Comparison of ENCODE assay signal across 26 cellular contexts in the genomic region with DNA sequence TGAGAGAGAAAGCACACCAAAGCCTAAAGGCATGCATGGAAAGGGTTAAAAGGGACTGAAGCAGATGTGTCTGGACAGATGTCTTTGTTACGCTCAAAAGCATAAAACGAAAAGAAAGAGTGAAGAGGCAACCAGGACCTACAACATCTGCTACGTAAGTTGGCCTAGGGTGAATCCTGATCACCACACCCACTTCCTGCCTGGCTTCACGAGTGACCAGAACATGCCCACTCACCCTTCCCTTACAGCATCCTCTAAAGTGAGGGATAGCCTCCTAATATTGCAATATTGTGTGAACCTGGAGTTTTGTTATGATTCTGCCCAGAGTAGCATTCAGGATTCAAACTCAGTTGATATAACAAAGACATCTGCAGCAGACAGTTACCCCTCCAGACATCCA. TPM values are rescaled to one million over a fixed set of nuclear protein-coding genes. Genes with fewer than 3 reads are reported as not detected.
DNase-seq lines count a peak whose midpoint lies in the region; ATAC-seq, FAIRE-seq and TF ChIP-seq lines count a peak whose summit lies in the region.
"Had no signal": no experiment of that assay in that cellular context is flagged by ENCODE, and none has a peak within 500 bp of the region (broad histone marks: within the 10 kb centered on the region; RNA-seq: fewer than 3 reads in every experiment).

No MANE protein-coding gene starts in this region.

- H3K9me3 ChIP-seq in endodermal cell (ENCODE audit: control insufficient read depth, low read length) (no peaks in the 10 kb centered on the region), SK-N-SH (no peaks in the 10 kb centered on the region)

- H3K9me2 ChIP-seq in SK-N-SH = no peaks in the 10 kb centered on the region

- H3K9ac ChIP-seq in endodermal cell (ENCODE audit: extremely low read depth, low read length, poor library complexity, severe bottlenecking) (no peak overlapping the region), SK-N-SH (no peak overlapping the region)
- H3K9ac ChIP-seq: BLaER1 had no signal

- POLR2A ChIA-PET in SK-N-SH (lab: Yijun Ruan, JAX) = no interaction called here
- POLR2A ChIA-PET in activated CD4-positive, alpha-beta T cell treated with anti-CD3 and anti-CD28 coated beads for 36 hours (lab: Charles Lee) = no interaction called here

- H3K4me2 ChIP-seq in SK-N-SH = no peak overlapping the region
- H3K4me2 ChIP-seq: BLaER1, GM23338 had no signal

- TF ChIP-seq EP300 in SK-N-SH (IDR thresholded peaks at IDR 0.05; ENCODE audit: borderline replicate concordance in 1 of 2, low read depth in 1 of 2, low read length in 1 of 2) = no peak

- no peak overlapping the region for H3K4me3 ChIP-seq in bronchial epithelial cell (ENCODE audit: low read depth, low read length)
- no peak overlapping the region for H3K4me3 ChIP-seq in endodermal cell (ENCODE audit: low read length)
- no peak overlapping the region for H3K4me3 ChIP-seq in SK-N-SH (ENCODE audit: low read depth in 2 of 2, low read length in 1 of 2)
- H3K4me3 ChIP-seq: BLaER1, GM23338 had no signal

- peaks cover 14% of the 10 kb centered on the region for H3K27me3 ChIP-seq in bronchial epithelial cell (ENCODE audit: control insufficient read depth, insufficient read depth, low read length)
- H3K27me3 ChIP-seq in endodermal cell (ENCODE audit: control insufficient read depth, insufficient read depth, low read length, poor library complexity, severe bottlenecking) = peaks cover 75% of the 10 kb centered on the region
- H3K27me3 ChIP-seq in SK-N-SH (ENCODE audit: insufficient read depth) = peaks cover 66% of the 10 kb centered on the region

- no peaks in the 10 kb centered on the region for H3K79me2 ChIP-seq in SK-N-SH (ENCODE audit: insufficient read depth)

- intact Hi-C loops in activated CD4-positive, alpha-beta T cell treated with anti-CD3 and anti-CD28 coated beads for 36 hours (cut with DNase I, micrococcal nuclease) = no loop called here

- DNase-seq in activated CD8-positive, alpha-beta memory T cell treated with anti-CD3 and anti-CD28 coated beads, Interleukin-2, amount 10 ng/mL, durations not matched to agents 7 days and 5 days = peak; percentile 14
- DNase-seq in activated CD8-positive, alpha-beta memory T cell treated with anti-CD3 and anti-CD28 coated beads, Interleukin-2, amount 50 U/mL, for 4 hours = no peak
- DNase-seq in NCI-H1694 treated with DMSO at 0.1 percent for 48 hours (lab: John Stamatoyannopoulos, UW) (peak; percentile 52), bronchial epithelial cell (ENCODE audit: low read depth) (no peak), endodermal cell (no peak), SK-N-SH (no peak)
- DNase-seq in activated CD4-positive, alpha-beta T cell treated with anti-CD3 and anti-CD28 coated beads for 36 hours = no peak
- DNase-seq: 8988T; CD4-positive, CD25-positive, alpha-beta regulatory T cell; CD8-positive, alpha-beta memory T cell; COR-L47; DMS153; DMS79; GDM1; HCEC 1CT; IMR-90 had no signal

- H3K27ac Mint-ChIP-seq in activated CD8-positive, alpha-beta memory T cell treated with anti-CD3 and anti-CD28 coated beads, Interleukin-2, amount 10 ng/mL, durations not matched to agents 7 days and 5 days = no peak overlapping the region
- H3K27ac Mint-ChIP-seq in endodermal cell = no peak overlapping the region
- no peak overlapping the region for H3K27ac Mint-ChIP-seq in activated CD4-positive, alpha-beta T cell treated with anti-CD3 and anti-CD28 coated beads for 36 hours
- H3K27ac Mint-ChIP-seq: CD4-positive, CD25-positive, alpha-beta regulatory T cell; CD8-positive, alpha-beta memory T cell; GM23338 had no signal

- WGBS in endodermal cell (ENCODE audit: insufficient coverage in 1 of 2, insufficient read length in 1 of 2), 2 experiments = 72 to 80% methylated on average over 2 to 4 of the region's 4 CpGs
- 1% methylated on average over 4 of the region's 4 CpGs for WGBS in SK-N-SH (ENCODE audit: low lambda C conversion rate)

- ATAC-seq in activated CD8-positive, alpha-beta memory T cell treated with anti-CD3 and anti-CD28 coated beads, Interleukin-2, amount 10 ng/mL, durations not matched to agents 7 days and 5 days = no peak
- ATAC-seq in activated CD4-positive, alpha-beta T cell treated with anti-CD3 and anti-CD28 coated beads for 36 hours = no peak

- no peaks in the 10 kb centered on the region for H3K9me3 Mint-ChIP-seq in activated CD8-positive, alpha-beta memory T cell treated with anti-CD3 and anti-CD28 coated beads, Interleukin-2, amount 10 ng/mL, durations not matched to agents 7 days and 5 days (ENCODE audit: low read depth)
- H3K9me3 Mint-ChIP-seq in endodermal cell = no peaks in the 10 kb centered on the region
- no peaks in the 10 kb centered on the region for H3K9me3 Mint-ChIP-seq in activated CD4-positive, alpha-beta T cell treated with anti-CD3 and anti-CD28 coated beads for 36 hours (ENCODE audit: low read depth)
- H3K9me3 Mint-ChIP-seq: CD8-positive, alpha-beta memory T cell; GM23338 had no signal

- H2AFZ ChIP-seq in SK-N-SH (ENCODE audit: low read depth) = no peak overlapping the region
- H2AFZ ChIP-seq: GM23338 had no signal

- H3K27me3 Mint-ChIP-seq in activated CD8-positive, alpha-beta memory T cell treated with anti-CD3 and anti-CD28 coated beads, Interleukin-2, amount 10 ng/mL, durations not matched to agents 7 days and 5 days = peaks cover 75% of the 10 kb centered on the region
- H3K27me3 Mint-ChIP-seq in endodermal cell (ENCODE audit: insufficient read depth) = peaks cover 71% of the 10 kb centered on the region
- peaks cover 41% of the 10 kb centered on the region for H3K27me3 Mint-ChIP-seq in activated CD4-positive, alpha-beta T cell treated with anti-CD3 and anti-CD28 coated beads for 36 hours

- no peak overlapping the region for H3K27ac ChIP-seq in endodermal cell (ENCODE audit: low read depth, low read length)
- no peak overlapping the region for H3K27ac ChIP-seq in SK-N-SH (ENCODE audit: low read depth in 2 of 2, low read length in 1 of 2)
- H3K27ac ChIP-seq: BLaER1, HL-60 had no signal

- no peak for TF ChIP-seq RAD21 in SK-N-SH (IDR thresholded peaks at IDR 0.05; ENCODE audit: low read length)

- H3K4me1 ChIP-seq in endodermal cell (ENCODE audit: control insufficient read depth, insufficient read depth, low read length) = no peaks in the 10 kb centered on the region
- H3K4me1 ChIP-seq in SK-N-SH (ENCODE audit: control insufficient read depth in 1 of 2, insufficient read depth in 2 of 2, low read depth in 1 of 2, low read length in 1 of 2) = no peaks in the 10 kb centered on the region

- no peaks in the 10 kb centered on the region for H3K36me3 ChIP-seq in bronchial epithelial cell (ENCODE audit: control insufficient read depth, insufficient read depth, low read length)
- no peaks in the 10 kb centered on the region for H3K36me3 ChIP-seq in endodermal cell (ENCODE audit: control insufficient read depth, insufficient read depth, low read length)
- no peaks in the 10 kb centered on the region for H3K36me3 ChIP-seq in SK-N-SH (replicated peaks in 1 of 2; ENCODE audit: control insufficient read depth in 1 of 2, insufficient read depth in 2 of 2, low read length in 1 of 2)
- H3K36me3 ChIP-seq: BLaER1 had no signal

- no peaks in the 10 kb centered on the region for H4K20me1 ChIP-seq in SK-N-SH (ENCODE audit: insufficient read depth)

- peak; percentile 84 for FAIRE-seq in bronchial epithelial cell (lab: Jason Lieb, UNC)
- FAIRE-seq: GM12892, GM18507, H54, HTR-8/SVneo had no signal

- CTCF ChIA-PET in activated CD8-positive, alpha-beta memory T cell treated with anti-CD3 and anti-CD28 coated beads, Interleukin-2, amount 10 ng/mL, durations not matched to agents 7 days and 5 days (lab: Charles Lee) = no interaction called here
- CTCF ChIA-PET in SK-N-SH (lab: Yijun Ruan, JAX) = no interaction called here
- CTCF ChIA-PET in activated CD4-positive, alpha-beta T cell treated with anti-CD3 and anti-CD28 coated beads for 36 hours (lab: Charles Lee) = interaction anchor here (0.6 kb wide), 1 partner anchor 499 kb away, joined by 4 read pairs; no protein-coding TSS in a partner anchor

- TF ChIP-seq CTCF in bronchial epithelial cell (IDR thresholded peaks at IDR 0.05; ENCODE audit: insufficient read depth, low read length, severe bottlenecking) (no peak), endodermal cell (conservative IDR thresholded peaks at IDR 0.05) (no peak), SK-N-SH (IDR thresholded peaks at IDR 0.05) (no peak)

- H3K36me3 Mint-ChIP-seq in activated CD8-positive, alpha-beta memory T cell treated with anti-CD3 and anti-CD28 coated beads, Interleukin-2, amount 10 ng/mL, durations not matched to agents 7 days and 5 days = no peaks in the 10 kb centered on the region
- no peaks in the 10 kb centered on the region for H3K36me3 Mint-ChIP-seq in endodermal cell (ENCODE audit: low read depth)
- H3K36me3 Mint-ChIP-seq in activated CD4-positive, alpha-beta T cell treated with anti-CD3 and anti-CD28 coated beads for 36 hours (ENCODE audit: low read depth) = no peaks in the 10 kb centered on the region
- H3K36me3 Mint-ChIP-seq: CD4-positive, CD25-positive, alpha-beta regulatory T cell; CD8-positive, alpha-beta memory T cell had no signal

- no peak overlapping the region for H3K4me3 Mint-ChIP-seq in activated CD8-positive, alpha-beta memory T cell treated with anti-CD3 and anti-CD28 coated beads, Interleukin-2, amount 10 ng/mL, durations not matched to agents 7 days and 5 days
- H3K4me3 Mint-ChIP-seq in endodermal cell = no peak overlapping the region
- no peak overlapping the region for H3K4me3 Mint-ChIP-seq in activated CD4-positive, alpha-beta T cell treated with anti-CD3 and anti-CD28 coated beads for 36 hours
- H3K4me3 Mint-ChIP-seq: CD4-positive, CD25-positive, alpha-beta regulatory T cell; CD8-positive, alpha-beta memory T cell; GM23338 had no signal

- H3F3A ChIP-seq in SK-N-SH (replicated peaks; ENCODE audit: insufficient read depth) = peaks cover 6% of the 10 kb centered on the region

- peaks cover 5% of the 10 kb centered on the region for H3K4me1 Mint-ChIP-seq in activated CD8-positive, alpha-beta memory T cell treated with anti-CD3 and anti-CD28 coated beads, Interleukin-2, amount 10 ng/mL, durations not matched to agents 7 days and 5 days
- H3K4me1 Mint-ChIP-seq in endodermal cell = no peaks in the 10 kb centered on the region
- peaks cover 9% of the 10 kb centered on the region for H3K4me1 Mint-ChIP-seq in activated CD4-positive, alpha-beta T cell treated with anti-CD3 and anti-CD28 coated beads for 36 hours

RNA-seq across cellular contexts. Expression of a gene that starts 10.6 kb away (rescaled TPM):
- not detected for total RNA-seq in activated CD8-positive, alpha-beta memory T cell treated with anti-CD3 and anti-CD28 coated beads, Interleukin-2, amount 10 ng/mL, durations not matched to agents 7 days and 5 days
- total RNA-seq in bronchial epithelial cell (not detected in 2 replicates), endodermal cell (under 1 TPM in 1 of 2 donors, not detected in 1; 0.53 TPM)
- 2.7 TPM for polyA plus RNA-seq in endodermal cell (2013, experiment 1 of 2)
- polyA plus RNA-seq in endodermal cell (2013, experiment 2 of 2) = 2.9 TPM
- polyA plus RNA-seq in SK-N-SH (2012; rRNA removed) = not detected in 2 replicates
- polyA plus RNA-seq in SK-N-SH (2012; cell fraction: cytosol; rRNA removed) = not detected in 2 replicates
- not detected in 2 replicates for polyA plus RNA-seq in SK-N-SH (2012; cell fraction: nucleus; rRNA removed)
- total RNA-seq in activated CD4-positive, alpha-beta T cell treated with anti-CD3 and anti-CD28 coated beads for 36 hours = not detected
- total RNA-seq: A673; CD4-positive, CD25-positive, alpha-beta regulatory T cell; CD8-positive, alpha-beta memory T cell; IMR-90 had no signal
- polyA plus RNA-seq: AG04450; CD4-positive, CD25-positive, alpha-beta regulatory T cell; CD8-positive, alpha-beta memory T cell; IMR-90 had no signal

RNA-seq across cellular contexts. Expression of a gene that starts 54.9 kb away (rescaled TPM):
- not detected for total RNA-seq in activated CD8-positive, alpha-beta memory T cell treated with anti-CD3 and anti-CD28 coated beads, Interleukin-2, amount 10 ng/mL, durations not matched to agents 7 days and 5 days
- not detected in 2 replicates for total RNA-seq in bronchial epithelial cell
- under 1 TPM in 1 of 2 donors, not detected in 1; 0.48 TPM for total RNA-seq in endodermal cell
- polyA plus RNA-seq in endodermal cell (2013, experiment 1 of 2) = 2.7 TPM
- polyA plus RNA-seq in endodermal cell (2013, experiment 2 of 2) = 3.6 TPM
- not detected in 2 replicates for polyA plus RNA-seq in SK-N-SH (2012; rRNA removed)
- not detected in 2 replicates for polyA plus RNA-seq in SK-N-SH (2012; cell fraction: cytosol; rRNA removed)
- polyA plus RNA-seq in SK-N-SH (2012; cell fraction: nucleus; rRNA removed) = not detected in 2 replicates
- total RNA-seq in activated CD4-positive, alpha-beta T cell treated with anti-CD3 and anti-CD28 coated beads for 36 hours = not detected
- total RNA-seq: A673; CD4-positive, CD25-positive, alpha-beta regulatory T cell; CD8-positive, alpha-beta memory T cell; Daoy; IMR-90 had no signal
- polyA plus RNA-seq: AG04450; CD4-positive, CD25-positive, alpha-beta regulatory T cell; CD8-positive, alpha-beta memory T cell; IMR-90 had no signal

Comparison
In these comparisons a context has a peak if more than half of its experiments do, and no peak if none do; other contexts are left out.
1. DNase-seq: peak in activated CD8-positive, alpha-beta memory T cell treated with anti-CD3 and anti-CD28 coated beads, Interleukin-2, amount 10 ng/mL, durations not matched to agents 7 days and 5 days (single experiment) and NCI-H1694 treated with DMSO at 0.1 percent for 48 hours (single experiment); none in activated CD8-positive, alpha-beta memory T cell treated with anti-CD3 and anti-CD28 coated beads, Interleukin-2, amount 50 U/mL, for 4 hours (single experiment), bronchial epithelial cell (single experiment), endodermal cell (single experiment), SK-N-SH (single experiment) and activated CD4-positive, alpha-beta T cell treated with anti-CD3 and anti-CD28 coated beads for 36 hours (single experiment).